In genomic region chr20:35269055-35269781, GRCh38 we compare ENCODE assay signal across 8 cellular contexts. TPM values are rescaled to one million over a fixed set of nuclear protein-coding genes. Genes with fewer than 3 reads are reported as not detected.
A peak's percentile ranks its signal among the peaks of the same experiment; 100 is the strongest.
DNase-seq lines count a peak whose midpoint lies in the region; ATAC-seq, FAIRE-seq and TF ChIP-seq lines count a peak whose summit lies in the region.

No MANE protein-coding gene starts in this region.

- H3K27me3 Mint-ChIP-seq in endodermal cell (ENCODE audit: insufficient read depth), result no peaks in the 10 kb centered on the region

- peaks cover 5% of the 10 kb centered on the region for H3K36me3 Mint-ChIP-seq in endodermal cell (ENCODE audit: low read depth)

- H3K27me3 ChIP-seq in endodermal cell (ENCODE audit: control insufficient read depth, insufficient read depth, low read length, poor library complexity, severe bottlenecking), result no peaks in the 10 kb centered on the region
- H3K27me3 ChIP-seq in thyroid gland, result no peaks in the 10 kb centered on the region

- no peak overlapping the region for H3K4me3 ChIP-seq in A549
- H3K4me3 ChIP-seq in GM12864 (ENCODE audit: low read depth, low read length), result no peak overlapping the region
- no peak overlapping the region for H3K4me3 ChIP-seq in endodermal cell (ENCODE audit: low read length)
- H3K4me3 ChIP-seq in mesodermal cell (ENCODE audit: extremely low read depth, insufficient read depth, low read length, poor library complexity, severe bottlenecking), result no peak overlapping the region
- no peak overlapping the region for H3K4me3 ChIP-seq in thyroid gland (replicated peaks in 1 of 3)

- H3K4me1 ChIP-seq in A549 (peaks cover 71% of the 10 kb centered on the region), endodermal cell (ENCODE audit: control insufficient read depth, insufficient read depth, low read length) (peaks cover under 1% of the 10 kb centered on the region), mesodermal cell (ENCODE audit: control insufficient read depth, insufficient read depth, low read length, poor library complexity, severe bottlenecking) (peaks cover 6% of the 10 kb centered on the region), thyroid gland (peaks cover 5 to 10% of the 10 kb centered on the region in 2 donors)

- WGBS in A549 (ENCODE audit: missing lambda C conversion rate), result 32% methylated on average over 14 of the region's 14 CpGs
- WGBS in endodermal cell (ENCODE audit: insufficient coverage in 1 of 2, insufficient read length in 1 of 2), 2 experiments, result 58 to 59% methylated on average over 9 to 14 of the region's 14 CpGs
- 49 to 52% methylated on average over 11 to 13 of the region's 14 CpGs for WGBS in mesodermal cell (ENCODE audit: insufficient coverage in 2 of 2), 2 experiments
- WGBS in thyroid gland, 2 donors, result 49% methylated on average over 13 to 14 of the region's 14 CpGs

- no peak overlapping the region for H3K9ac ChIP-seq in endodermal cell (ENCODE audit: extremely low read depth, low read length, poor library complexity, severe bottlenecking)

- H3K4me2 ChIP-seq in A549, result peak overlapping the region; percentile 25; the same call in 2 of the 3 replicates

- no peak for FAIRE-seq in A549 (lab: Jason Lieb, UNC)

- H3K9me3 ChIP-seq in A549 (no peaks in the 10 kb centered on the region), endodermal cell (ENCODE audit: control insufficient read depth, low read length) (no peaks in the 10 kb centered on the region), mesodermal cell (ENCODE audit: control insufficient read depth, low read length) (no peaks in the 10 kb centered on the region), thyroid gland (no peaks in the 10 kb centered on the region)

- no peak for TF ChIP-seq EP300 in A549 (IDR thresholded peaks at IDR 0.05)

- POLR2A ChIA-PET in A549 (lab: Yijun Ruan, JAX), result interaction anchor here (0.6 to 1.2 kb wide), 2 partner anchors 64 to 173 kb away, joined by 3 read pairs; no protein-coding TSS in a partner anchor

- intact Hi-C loops in thyroid gland (cut with DNase I), result loop anchor here (5.0 kb wide), 1 partner anchor 122 kb away; the partner anchor contains the start of gene EDEM2

- TF ChIP-seq CTCF in A549 (IDR thresholded peaks at IDR 0.05) (peak; percentile 89), GM12864 (IDR thresholded peaks at IDR 0.05; ENCODE audit: low read depth, low read length, missing control alignments) (peak; percentile 84), endodermal cell (conservative IDR thresholded peaks at IDR 0.05) (peak; percentile 96), thyroid gland (IDR thresholded peaks at IDR 0.05) (peak; percentile 38 to 84 (median 70))

- peaks cover 7% of the 10 kb centered on the region for H3K4me1 Mint-ChIP-seq in endodermal cell

- H3K27ac ChIP-seq in A549, result peak overlapping the region; percentile 49 to 97
- no peak overlapping the region for H3K27ac ChIP-seq in endodermal cell (ENCODE audit: low read depth, low read length)
- H3K27ac ChIP-seq in mesodermal cell (ENCODE audit: low read depth, low read length, severe bottlenecking), result peak overlapping the region; percentile 45
- H3K27ac ChIP-seq in thyroid gland, result peak overlapping the region in 2 of 3 donors; percentile 3 to 45

- ATAC-seq in A549 (peak; percentile 81 to 84), HG03521 (IDR thresholded peaks at IDR 0.05; ENCODE audit: unreplicated experiment) (no peak)

- CTCF ChIA-PET in A549 (lab: Yijun Ruan, JAX), result interaction anchor here (0.6 to 15.8 kb wide), 56 partner anchors 9 to 472 kb away, joined by 3 to 333 read pairs (median 4); partner anchors contain the start of genes ACSS2, CEP250, EDEM2 and EIF6

- no peak for TF ChIP-seq POLR2A in A549 (IDR thresholded peaks at IDR 0.05; ENCODE audit: low read length)
- no peak for TF ChIP-seq POLR2A in thyroid gland (IDR thresholded peaks at IDR 0.05)

- H3K36me3 ChIP-seq in endodermal cell (ENCODE audit: control insufficient read depth, insufficient read depth, low read length), result no peaks in the 10 kb centered on the region
- H3K36me3 ChIP-seq in mesodermal cell (ENCODE audit: control insufficient read depth, insufficient read depth, low read length), result peaks cover 8% of the 10 kb centered on the region
- H3K36me3 ChIP-seq in thyroid gland, result peaks cover 7 to 14% of the 10 kb centered on the region in 2 donors

- peaks cover 58% of the 10 kb centered on the region for H3K9me3 Mint-ChIP-seq in endodermal cell

- no peak overlapping the region for H3K27ac Mint-ChIP-seq in endodermal cell

- peak; percentile 96 for TF ChIP-seq RAD21 in A549 (conservative IDR thresholded peaks at IDR 0.05 in 1 of 2, IDR thresholded peaks at IDR 0.05 in 1 of 2)

- peak; percentile 76 to 81 for DNase-seq in A549 (ENCODE audit: low read depth in 1 of 2, low spot score in 1 of 2)
- DNase-seq in GM12864 (ENCODE audit: low read depth), result no peak
- peak; percentile 39 for DNase-seq in NCI-H2171 treated with DMSO at 0.1 percent for 48 hours (lab: John Stamatoyannopoulos, UW)
- peak; percentile 59 to 71 for DNase-seq in activated CD4-positive, alpha-beta T cell treated with anti-CD3 and anti-CD28 coated beads, Interleukin-2, amount 50 U/mL, for 48 hours
- peak; percentile 96 for DNase-seq in endodermal cell
- DNase-seq in thyroid gland, result peak; percentile 69 to 76

- no peak overlapping the region for H3K4me3 Mint-ChIP-seq in endodermal cell

TF ChIP-seq in A549, 52 proteins besides CTCF, POLR2A, EP300 and RAD21 (continues in another document):
- peak; percentile 94 for TF ChIP-seq SMC3 (IDR thresholded peaks at IDR 0.05)
- TF ChIP-seq MAX (IDR thresholded peaks at IDR 0.05), result peak; percentile 52
- no peak for TF ChIP-seq E2F6 (IDR thresholded peaks at IDR 0.05; ENCODE audit: borderline replicate concordance, low read depth)
- TF ChIP-seq JUN (IDR thresholded peaks at IDR 0.05), result 0 out of 5 replicates have a peak, but pooled peaks of 1 of the 2 experiments have one; percentile 23
- TF ChIP-seq CHD4 (IDR thresholded peaks at IDR 0.05; ENCODE audit: borderline replicate concordance), result no peak
- no peak for TF ChIP-seq FOSB (CRISPR knock-in tag; IDR thresholded peaks at IDR 0.05)

RNA-seq across cellular contexts. Expression of gene MMP24OS, which starts 8.7 kb away (rescaled TPM):
- polyA plus RNA-seq in A549 (2011; rRNA removed), result 13.6 and 17.2 TPM in 2 replicates
- polyA plus RNA-seq in A549 (2012; cell fraction: cytosol; rRNA removed), result 25.4 and 34.6 TPM in 2 replicates
- 32.3 and 36.6 TPM in 2 replicates for polyA plus RNA-seq in A549 (2012; cell fraction: nucleus; rRNA removed)
- polyA plus RNA-seq in A549 (2017; fragmentation: RNase III; extraction: RNeasy Plus Mini Kit Qiagen cat#74134 plus additional on column Dnase treatment), result 34.0 to 45.6 TPM (median 40.5 TPM) in 3 replicates
- 20.7 and 21.2 TPM in 2 replicates for polyA minus RNA-seq in A549 (2011; rRNA and poly(A)+ RNA removed)
- 10 to 100 TPM; 32.2 to 38.8 TPM for total RNA-seq in endodermal cell
- polyA plus RNA-seq in endodermal cell (2013, experiment 1 of 2), result 46.0 TPM
- polyA plus RNA-seq in endodermal cell (2013, experiment 2 of 2), result 41.6 TPM
- polyA plus RNA-seq in mesodermal cell (2013, experiment 1 of 2), result 77.1 TPM
- polyA plus RNA-seq in mesodermal cell (2013, experiment 2 of 2), result 70.8 TPM
- total RNA-seq in thyroid gland, result 10 to 100 TPM; 18.3 to 40.3 (median 28.8) TPM

RNA-seq across cellular contexts. Expression of gene EIF6, which starts 15.4 kb away (rescaled TPM):
- polyA plus RNA-seq in A549 (2011; rRNA removed) (184 and 204 TPM in 2 replicates), A549 (2017; fragmentation: RNase III; extraction: RNeasy Plus Mini Kit Qiagen cat#74134 plus additional on column Dnase treatment) (292 to 337 TPM (median 294 TPM) in 3 replicates)
- 490 and 496 TPM in 2 replicates for polyA plus RNA-seq in A549 (2012; cell fraction: cytosol; rRNA removed)
- 408 and 515 TPM in 2 replicates for polyA plus RNA-seq in A549 (2012; cell fraction: nucleus; rRNA removed)
- polyA minus RNA-seq in A549 (2011; rRNA and poly(A)+ RNA removed), result 222 and 228 TPM in 2 replicates
- total RNA-seq in endodermal cell (100 to 1,000 TPM; 127 to 132 TPM), thyroid gland (10 to 100 TPM; 30.3 to 94.2 (median 65.7) TPM)
- 91.6 TPM for polyA plus RNA-seq in endodermal cell (2013, experiment 1 of 2)
- 82.7 TPM for polyA plus RNA-seq in endodermal cell (2013, experiment 2 of 2)
- polyA plus RNA-seq in mesodermal cell (2013, experiment 1 of 2), result 109 TPM
- polyA plus RNA-seq in mesodermal cell (2013, experiment 2 of 2), result 92.7 TPM

RNA-seq across cellular contexts. Expression of gene FAM83C, which starts 23.0 kb away (rescaled TPM):
- not detected in 2 replicates for polyA plus RNA-seq in A549 (2011; rRNA removed)
- 0.01 TPM in 1 of 2 replicates, not detected in the other for polyA plus RNA-seq in A549 (2012; cell fraction: cytosol; rRNA removed)
- 0.05 TPM in 2 replicates for polyA plus RNA-seq in A549 (2012; cell fraction: nucleus; rRNA removed)
- 0.03 TPM in 1 of 3 replicates, not detected in the others for polyA plus RNA-seq in A549 (2017; fragmentation: RNase III; extraction: RNeasy Plus Mini Kit Qiagen cat#74134 plus additional on column Dnase treatment)
- polyA minus RNA-seq in A549 (2011; rRNA and poly(A)+ RNA removed), result not detected in 2 replicates
- total RNA-seq in endodermal cell, result not detected
- not detected for polyA plus RNA-seq in endodermal cell (2013, experiment 1 of 2)
- not detected for polyA plus RNA-seq in endodermal cell (2013, experiment 2 of 2)
- polyA plus RNA-seq in mesodermal cell (2013, experiment 1 of 2), result not detected
- not detected for polyA plus RNA-seq in mesodermal cell (2013, experiment 2 of 2)
- not detected for total RNA-seq in thyroid gland

RNA-seq across cellular contexts. Expression of gene MMP24, which starts 42.7 kb away (rescaled TPM):
- polyA plus RNA-seq in A549 (2011; rRNA removed) (21.3 and 22.7 TPM in 2 replicates), A549 (2017; fragmentation: RNase III; extraction: RNeasy Plus Mini Kit Qiagen cat#74134 plus additional on column Dnase treatment) (33.3 to 39.4 TPM (median 37.4 TPM) in 3 replicates)
- polyA plus RNA-seq in A549 (2012; cell fraction: cytosol; rRNA removed), result 33.1 and 47.5 TPM in 2 replicates
- 46.6 and 51.8 TPM in 2 replicates for polyA plus RNA-seq in A549 (2012; cell fraction: nucleus; rRNA removed)
- polyA minus RNA-seq in A549 (2011; rRNA and poly(A)+ RNA removed), result 33.4 and 41.1 TPM in 2 replicates
- total RNA-seq in endodermal cell (1 to 10 TPM; 1.3 to 5.9 TPM), thyroid gland (1 to 10 TPM in 1 of 4 donors, under 1 TPM in 3; 0.67 to 1.6 (median 0.92) TPM)
- 2.7 TPM for polyA plus RNA-seq in endodermal cell (2013, experiment 1 of 2)
- polyA plus RNA-seq in endodermal cell (2013, experiment 2 of 2), result 1.6 TPM
- polyA plus RNA-seq in mesodermal cell (2013, experiment 1 of 2), result 0.88 TPM
- 0.76 TPM for polyA plus RNA-seq in mesodermal cell (2013, experiment 2 of 2)
